ENCODE assay signal across 35 cellular contexts in the genomic region with DNA sequence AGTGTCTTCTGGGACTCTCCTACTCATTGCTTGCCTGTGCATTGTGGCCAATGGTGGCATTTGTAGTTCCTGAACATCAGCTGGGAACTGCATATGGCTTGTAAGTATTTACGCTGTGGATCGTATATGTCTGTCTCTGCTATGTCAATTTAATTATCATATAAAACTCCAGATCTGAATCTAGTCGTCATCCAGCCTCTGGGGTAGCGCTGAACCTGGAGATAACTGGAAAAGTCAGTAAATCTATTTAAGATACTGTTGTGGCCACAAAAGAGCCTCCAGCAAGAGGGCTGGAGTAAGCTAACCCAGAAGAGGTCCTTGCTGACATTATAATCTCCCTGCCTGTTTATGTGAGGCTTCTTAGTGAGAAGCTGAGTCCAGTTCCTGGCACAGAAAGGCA.
"Had no signal": no experiment of that assay in that cellular context is flagged by ENCODE, and none has a peak within 500 bp of the region (broad histone marks: within the 10 kb centered on the region; RNA-seq: fewer than 3 reads in every experiment).

No MANE protein-coding gene starts in this region.

- H3K4me2 ChIP-seq: KMS-11 had no signal

- H3K27me3 ChIP-seq: MG63 had no signal

- H3K27ac ChIP-seq: KMS-11 had no signal

- DNase-seq: Karpas-422, Kasumi-1, KG1, MG63, MM.1S, MV-4-11, NCI-H1048, NCI-H1092, NCI-H1092 treated with DMSO at 0.1 percent for 48 hours, NCI-H1105, NCI-H1105 treated with DMSO at 0.1 percent for 48 hours, NCI-H1417, NCI-H1417 treated with DMSO at 0.1 percent for 48 hours, NCI-H1436, NCI-H1436 treated with DMSO at 0.1 percent for 48 hours, NCI-H146, NCI-H1694, NCI-H1694 treated with DMSO at 0.1 percent for 48 hours, NCI-H187, NCI-H187 treated with DMSO at 0.1 percent for 48 hours, NCI-H1930, NCI-H2029, NCI-H2029 treated with DMSO at 0.1 percent for 48 hours, NCI-H2081, NCI-H2081 treated with DMSO at 0.1 percent for 48 hours, NCI-H2107, NCI-H2171, NCI-H2171 treated with DMSO at 0.1 percent for 48 hours, NCI-H2227 treated with DMSO at 0.1 percent for 48 hours, NCI-H226, NCI-H345, NCI-H446, NCI-H446 treated with DMSO at 0.1 percent for 48 hours, NCI-H510A had no signal

- H3K9ac ChIP-seq: KMS-11 had no signal

- H3K9me3 ChIP-seq: MG63 had no signal

- H3K4me3 ChIP-seq: MG63 had no signal
